Comparison of ENCODE assay signal across 9 cellular contexts in genomic region chr4:38672247-38673071, GRCh38. TPM values are rescaled to one million over a fixed set of nuclear protein-coding genes. Genes with fewer than 3 reads are reported as not detected.
DNase-seq lines count a peak whose midpoint lies in the region; ATAC-seq and TF ChIP-seq lines count a peak whose summit lies in the region.
"Had no signal": no experiment of that assay in that cellular context is flagged by ENCODE, and none has a peak within 500 bp of the region (broad histone marks: within the 10 kb centered on the region; RNA-seq: fewer than 3 reads in every experiment).

No MANE protein-coding gene starts in this region.

- H3K9me2 ChIP-seq in HCT116 (ENCODE audit: insufficient read depth) (no peaks in the 10 kb centered on the region), OCI-LY7 (ENCODE audit: insufficient read depth, low read length) (no peaks in the 10 kb centered on the region)

- peaks cover 74 to 84% of the 10 kb centered on the region in 2 experiments for H3K4me1 ChIP-seq in HCT116 (ENCODE audit: control insufficient read depth in 1 of 2, insufficient read depth in 2 of 2, low read length in 2 of 2)
- peaks cover 0 to 100% (median 98%) of the 10 kb centered on the region in 4 donors for H3K4me1 ChIP-seq in sigmoid colon
- peaks cover 4% of the 10 kb centered on the region for H3K4me1 ChIP-seq in OCI-LY7 (ENCODE audit: insufficient read depth, low read length, poor library complexity, severe bottlenecking)

- H3K36me3 ChIP-seq in HCT116 (ENCODE audit: control insufficient read depth in 1 of 2, insufficient read depth in 2 of 2, low read length in 2 of 2): no peaks in the 10 kb centered on the region
- no peaks in the 10 kb centered on the region for H3K36me3 ChIP-seq in sigmoid colon
- H3K36me3 ChIP-seq in OCI-LY7 (ENCODE audit: insufficient read depth, low read length): no peaks in the 10 kb centered on the region

- H3K4me3 ChIP-seq in HCT116 (replicated peaks in 1 of 2; ENCODE audit: low read depth in 1 of 2, low read length in 2 of 2) (peak overlapping the region; percentile 1 to 32), sigmoid colon (no peak overlapping the region), OCI-LY7 (ENCODE audit: low read depth, low read length, poor library complexity, severe bottlenecking) (no peak overlapping the region)

- DNase-seq in HCT116 (ENCODE audit: low read depth, low spot score) (no peak), left ventricle myocardium superior (no peak), sigmoid colon (no peak), OCI-LY7 (ENCODE audit: low spot score) (no peak)
- DNase-seq in activated CD8-positive, alpha-beta T cell treated with anti-CD3 and anti-CD28 coated beads, Interleukin-2, amount 10 ng/mL, durations not matched to agents 7 days and 5 days: no peak
- DNase-seq: NCI-H2171 had no signal

- H3K9ac ChIP-seq in HCT116 (ENCODE audit: low read length): peak overlapping the region; percentile 42

- ATAC-seq in HCT116 (peak; percentile 23), left ventricle myocardium superior (peak; percentile 3), HG02973 (IDR thresholded peaks at IDR 0.05; ENCODE audit: unreplicated experiment) (no peak), GM18873 (IDR thresholded peaks at IDR 0.05; ENCODE audit: low FRiP score, unreplicated experiment) (no peak), GM21423 (IDR thresholded peaks at IDR 0.05; ENCODE audit: unreplicated experiment) (no peak)
- no peak for ATAC-seq in activated CD8-positive, alpha-beta T cell treated with anti-CD3 and anti-CD28 coated beads, Interleukin-2, amount 10 ng/mL, durations not matched to agents 7 days and 5 days

- TF ChIP-seq POLR2A in HCT116 (IDR thresholded peaks at IDR 0.05; ENCODE audit: borderline replicate concordance, extremely low read depth, insufficient read depth, insufficient read length): no peak
- no peak for TF ChIP-seq POLR2A in sigmoid colon (IDR thresholded peaks at IDR 0.05)

- H3K27ac ChIP-seq in HCT116 (ENCODE audit: low read depth, low read length) (peak overlapping the region; percentile 88), sigmoid colon (peak overlapping the region; percentile 99 to 100 (median 100)), OCI-LY7 (ENCODE audit: low read depth, low read length, poor library complexity, severe bottlenecking) (no peak overlapping the region)

- H3K27me3 Mint-ChIP-seq in activated CD8-positive, alpha-beta T cell treated with anti-CD3 and anti-CD28 coated beads, Interleukin-2, amount 10 ng/mL, durations not matched to agents 7 days and 5 days (ENCODE audit: low read depth): no peaks in the 10 kb centered on the region

- H3K27me3 ChIP-seq in HCT116 (ENCODE audit: insufficient read depth, low read length): no peaks in the 10 kb centered on the region
- no peaks in the 10 kb centered on the region for H3K27me3 ChIP-seq in sigmoid colon

- POLR2A ChIA-PET in HCT116 (lab: Charles Lee) (interaction anchor here (1.0 kb wide), 1 partner anchor 493 kb away, joined by 3 read pairs; no protein-coding TSS in a partner anchor), OCI-LY7 (lab: Charles Lee) (no interaction called here)
- POLR2A ChIA-PET in activated CD8-positive, alpha-beta T cell treated with anti-CD3 and anti-CD28 coated beads, Interleukin-2, amount 10 ng/mL, durations not matched to agents 7 days and 5 days (lab: Charles Lee): no interaction called here

- intact Hi-C loops in HCT116 (cut with micrococcal nuclease) (no loop called here), left ventricle myocardium superior (cut with micrococcal nuclease) (loop anchor here (10.0 kb wide), 1 partner anchor 608 kb away; no protein-coding TSS in a partner anchor), sigmoid colon (cut with DNase I) (loop anchor here (5.0 to 10.0 kb wide), 4 partner anchors 170 to 698 kb away; partner anchors contain the start of gene FAM114A1), OCI-LY7 (cut with micrococcal nuclease; ENCODE audit: unreplicated experiment) (no loop called here)

- H4K20me1 ChIP-seq in HCT116 (ENCODE audit: insufficient read depth) (peaks cover 7% of the 10 kb centered on the region; the same call in 1 of the 2 replicates), OCI-LY7 (ENCODE audit: insufficient read depth, low read length) (no peaks in the 10 kb centered on the region)

- no peak for TF ChIP-seq EP300 in sigmoid colon (IDR thresholded peaks at IDR 0.05)

- RAD21 ChIA-PET in HCT116 (lab: Charles Lee; ENCODE audit: low non-redundant PET in 1 of 2, low total read pairs in 2 of 2, uncharacterized antibody in 2 of 2, unreplicated experiment in 2 of 2): no interaction called here

- no peaks in the 10 kb centered on the region for H3K36me3 Mint-ChIP-seq in activated CD8-positive, alpha-beta T cell treated with anti-CD3 and anti-CD28 coated beads, Interleukin-2, amount 10 ng/mL, durations not matched to agents 7 days and 5 days (ENCODE audit: low read depth)

- peaks cover 70% of the 10 kb centered on the region for H3K4me1 Mint-ChIP-seq in activated CD8-positive, alpha-beta T cell treated with anti-CD3 and anti-CD28 coated beads, Interleukin-2, amount 10 ng/mL, durations not matched to agents 7 days and 5 days (ENCODE audit: low read depth)

- H3K9me3 Mint-ChIP-seq in activated CD8-positive, alpha-beta T cell treated with anti-CD3 and anti-CD28 coated beads, Interleukin-2, amount 10 ng/mL, durations not matched to agents 7 days and 5 days (ENCODE audit: insufficient read depth): no peaks in the 10 kb centered on the region

- H3K27ac Mint-ChIP-seq in activated CD8-positive, alpha-beta T cell treated with anti-CD3 and anti-CD28 coated beads, Interleukin-2, amount 10 ng/mL, durations not matched to agents 7 days and 5 days: peak overlapping the region; percentile 67

- CTCF ChIA-PET in HCT116 (lab: Charles Lee) (interaction anchor here (2.3 kb wide), 1 partner anchor 493 kb away, joined by 6 read pairs; no protein-coding TSS in a partner anchor), OCI-LY7 (lab: Charles Lee; ENCODE audit: unreplicated experiment) (no interaction called here)
- CTCF ChIA-PET in activated CD8-positive, alpha-beta T cell treated with anti-CD3 and anti-CD28 coated beads, Interleukin-2, amount 10 ng/mL, durations not matched to agents 7 days and 5 days (lab: Charles Lee): interaction anchor here (1.2 to 2.9 kb wide), 3 partner anchors 353 to 493 kb away, joined by 5 to 17 read pairs (median 17); no protein-coding TSS in a partner anchor

- H3K4me3 Mint-ChIP-seq in activated CD8-positive, alpha-beta T cell treated with anti-CD3 and anti-CD28 coated beads, Interleukin-2, amount 10 ng/mL, durations not matched to agents 7 days and 5 days: no peak overlapping the region

- peak overlapping the region; percentile 71 for H3K4me2 ChIP-seq in HCT116 (ENCODE audit: low read length)
- no peak overlapping the region for H3K4me2 ChIP-seq in OCI-LY7 (ENCODE audit: low read length)

- BruUV-seq in HCT116 (replicated peaks; lab: Mats Ljungman, UMichigan): TSS peak; percentile 67
- no TSS peak for BruUV-seq in OCI-LY7 (replicated peaks; lab: Mats Ljungman, UMichigan)

- no peak overlapping the region for H2AFZ ChIP-seq in HCT116 (ENCODE audit: low read depth, low read length, poor library complexity, severe bottlenecking)
- no peak overlapping the region for H2AFZ ChIP-seq in OCI-LY7 (ENCODE audit: low read length)

- peaks cover 99% of the 10 kb centered on the region for H3K79me2 ChIP-seq in HCT116 (ENCODE audit: insufficient read depth, low read length)
- no peaks in the 10 kb centered on the region for H3K79me2 ChIP-seq in OCI-LY7 (ENCODE audit: insufficient read depth, low read depth, low read length)

- 23 to 55% methylated on average over 15 of the region's 15 CpGs for WGBS in sigmoid colon, 2 donors

- TF ChIP-seq CTCF in HCT116 (IDR thresholded peaks at IDR 0.05 in 2 of 3, conservative IDR thresholded peaks at IDR 0.05 in 1 of 3; ENCODE audit: borderline replicate concordance in 1 of 3, insufficient read depth in 1 of 3, low read depth in 2 of 3, low read length in 2 of 3) (no peak), sigmoid colon (IDR thresholded peaks at IDR 0.05) (no peak), OCI-LY7 (conservative IDR thresholded peaks at IDR 0.05; ENCODE audit: low read length) (no peak)

- TF ChIP-seq RAD21 in HCT116 (IDR thresholded peaks at IDR 0.05; ENCODE audit: low read depth): no peak

- H3K9me3 ChIP-seq in HCT116 (ENCODE audit: control insufficient read depth in 1 of 2, insufficient read depth in 1 of 2, low read depth in 1 of 2, low read length in 2 of 2): no peaks in the 10 kb centered on the region
- no peaks in the 10 kb centered on the region for H3K9me3 ChIP-seq in sigmoid colon
- no peaks in the 10 kb centered on the region for H3K9me3 ChIP-seq in OCI-LY7 (ENCODE audit: low read length)

TF ChIP-seq in HCT116, 20 proteins besides CTCF, POLR2A, EP300 and RAD21 (continues in another document):
- TF ChIP-seq YY1 (IDR thresholded peaks at IDR 0.05; ENCODE audit: extremely low read depth, insufficient replicate concordance, low read depth, low read length) (no peak), ZBTB33 (IDR thresholded peaks at IDR 0.05; ENCODE audit: extremely low read depth, insufficient replicate concordance, low read length) (no peak)
- TF ChIP-seq, protein P1, sequence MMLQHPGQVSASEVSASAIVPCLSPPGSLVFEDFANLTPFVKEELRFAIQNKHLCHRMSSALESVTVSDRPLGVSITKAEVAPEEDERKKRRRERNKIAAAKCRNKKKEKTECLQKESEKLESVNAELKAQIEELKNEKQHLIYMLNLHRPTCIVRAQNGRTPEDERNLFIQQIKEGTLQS (IDR thresholded peaks at IDR 0.05): no peak

RNA-seq across cellular contexts. Expression of gene KLF3, which starts 8.5 kb away (rescaled TPM):
- 44.2 TPM for total RNA-seq in HCT116 (2021; ENCODE audit: unreplicated experiment)
- 17.5 and 17.8 TPM in 2 replicates for polyA plus RNA-seq in HCT116 (2012)
- total RNA-seq in activated CD8-positive, alpha-beta T cell treated with anti-CD3 and anti-CD28 coated beads, Interleukin-2, amount 10 ng/mL, durations not matched to agents 7 days and 5 days: 1 to 10 TPM; 8.1 to 8.3 TPM
- 17.7 TPM for total RNA-seq in left ventricle myocardium superior
- total RNA-seq in sigmoid colon: 10 to 100 TPM; 29.2 to 43.5 (median 38.0) TPM
- polyA plus RNA-seq in sigmoid colon: 10 to 100 TPM; 38.6 to 64.0 (median 48.6) TPM
- total RNA-seq in OCI-LY7 (2014; rRNA removed; shearing (Covaris generic)): 0.09 TPM in 1 of 2 replicates, not detected in the other
- 0.23 TPM in 1 of 2 replicates, not detected in the other for total RNA-seq in OCI-LY7 (2022)

Comparison
In these comparisons a context has a peak if more than half of its experiments do, and no peak if none do; other contexts are left out.
1. ATAC-seq: peak in HCT116 (single experiment) and left ventricle myocardium superior (single experiment); none in activated CD8-positive, alpha-beta T cell treated with anti-CD3 and anti-CD28 coated beads, Interleukin-2, amount 10 ng/mL, durations not matched to agents 7 days and 5 days (single experiment), HG02973 (single experiment), GM18873 (single experiment) and GM21423 (single experiment).
2. H3K4me3 ChIP-seq: peak in HCT116 (2 of 2); none in sigmoid colon (0 of 4) and OCI-LY7 (single experiment).
3. RNA of gene KLF3, which starts 8.5 kb away (total RNA-seq): 44.2 TPM in HCT116 (single experiment), 29.2 to 43.5 TPM in sigmoid colon, 17.7 TPM in left ventricle myocardium superior (single experiment) and 8.1 to 8.3 TPM in activated CD8-positive, alpha-beta T cell treated with anti-CD3 and anti-CD28 coated beads, Interleukin-2, amount 10 ng/mL, durations not matched to agents 7 days and 5 days; 0.09 to 0.23 TPM in OCI-LY7; every median in the first group is over 4 times any median in the second.
4. intact Hi-C loops: an anchor here in left ventricle myocardium superior (10.0 kb wide) and sigmoid colon (5.0 to 10.0 kb wide); none called in HCT116 and OCI-LY7.